ENCODE assay signal across 15 cellular contexts in the genomic region with DNA sequence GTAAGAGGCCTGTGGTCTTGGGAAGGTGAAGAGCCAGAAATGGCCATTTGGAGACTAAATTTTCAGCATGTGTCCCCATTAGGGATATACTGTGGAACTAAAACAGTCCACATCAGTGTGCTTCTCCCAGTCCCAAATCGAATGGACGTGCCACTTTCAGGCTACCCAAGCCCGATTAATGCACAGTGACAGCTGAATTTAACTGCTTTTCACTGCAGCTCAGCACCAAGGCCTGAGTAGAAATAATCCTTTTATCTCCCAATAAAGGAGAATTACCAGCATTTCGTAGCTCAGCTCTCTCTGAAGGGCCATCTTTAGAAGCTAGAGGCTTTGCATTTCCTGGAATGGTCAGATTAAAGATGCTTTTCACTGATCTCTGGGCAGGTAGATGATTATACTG.
A peak's percentile ranks its signal among the peaks of the same experiment; 100 is the strongest.
DNase-seq lines count a peak whose midpoint lies in the region; FAIRE-seq and TF ChIP-seq lines count a peak whose summit lies in the region.
"Had no signal": no experiment of that assay in that cellular context is flagged by ENCODE, and none has a peak within 500 bp of the region (broad histone marks: within the 10 kb centered on the region; RNA-seq: fewer than 3 reads in every experiment).

No MANE protein-coding gene starts in this region.

- H3K27ac ChIP-seq in neural progenitor cell (peak overlapping the region; percentile 72), left ventricle myocardium inferior (replicated peaks) (no peak overlapping the region)
- H3K27ac ChIP-seq: A549, HL-60 had no signal

- H3K9me3 ChIP-seq in neural progenitor cell (ENCODE audit: low read depth) (no peaks in the 10 kb centered on the region), left ventricle myocardium inferior (replicated peaks) (peaks cover 4% of the 10 kb centered on the region)
- H3K9me3 ChIP-seq: A549, Caco-2 had no signal

- TF ChIP-seq CTCF in neural progenitor cell (IDR thresholded peaks at IDR 0.05) (no peak), left ventricle myocardium inferior (IDR thresholded peaks at IDR 0.05; ENCODE audit: borderline replicate concordance) (no peak)

- H3K4me1 Mint-ChIP-seq in neural progenitor cell: peaks cover 69% of the 10 kb centered on the region
- H3K4me1 Mint-ChIP-seq: CD14-positive monocyte had no signal

- H3K9ac ChIP-seq in neural progenitor cell: no peak overlapping the region

- peaks cover 2% of the 10 kb centered on the region for H3K9me3 Mint-ChIP-seq in neural progenitor cell

- no peaks in the 10 kb centered on the region for H4K20me1 ChIP-seq in neural progenitor cell (ENCODE audit: low read depth)

- H3K4me1 ChIP-seq in neural progenitor cell (peaks cover 41% of the 10 kb centered on the region), left ventricle myocardium inferior (no peaks in the 10 kb centered on the region)

- H3K79me2 ChIP-seq in neural progenitor cell (ENCODE audit: low read depth): no peaks in the 10 kb centered on the region

- H3K27ac Mint-ChIP-seq in neural progenitor cell: peak overlapping the region; percentile 72
- H3K27ac Mint-ChIP-seq: CD14-positive monocyte; CD8-positive, alpha-beta T cell; GM23338 had no signal

- peaks cover 23% of the 10 kb centered on the region for H3F3A ChIP-seq in neural progenitor cell (ENCODE audit: low read depth)

- peak overlapping the region; percentile 15 for H3K4me3 ChIP-seq in neural progenitor cell
- H3K4me3 ChIP-seq in left ventricle myocardium inferior: no peak overlapping the region
- H3K4me3 ChIP-seq: A549, GM23338 had no signal

- H3K36me3 ChIP-seq in neural progenitor cell (no peaks in the 10 kb centered on the region), left ventricle myocardium inferior (no peaks in the 10 kb centered on the region)

- H2AFZ ChIP-seq in neural progenitor cell (replicated peaks): no peak overlapping the region
- H2AFZ ChIP-seq: GM23338 had no signal

- H3K27me3 Mint-ChIP-seq in neural progenitor cell (ENCODE audit: insufficient read depth, low read depth): peaks cover 2% of the 10 kb centered on the region

- no peak for FAIRE-seq in frontal cortex (lab: Jason Lieb, UNC)
- FAIRE-seq: A549 had no signal

- no peak overlapping the region for H3K4me3 Mint-ChIP-seq in neural progenitor cell
- H3K4me3 Mint-ChIP-seq: CD14-positive monocyte; CD8-positive, alpha-beta T cell; GM23338 had no signal

- intact Hi-C loops in left ventricle myocardium inferior (cut with micrococcal nuclease): no loop called here

- H3K36me3 Mint-ChIP-seq in neural progenitor cell: no peaks in the 10 kb centered on the region
- H3K36me3 Mint-ChIP-seq: CD14-positive monocyte; CD8-positive, alpha-beta T cell had no signal

- DNase-seq in NCI-H82 treated with DMSO at 0.1 percent for 48 hours (lab: John Stamatoyannopoulos, UW; ENCODE audit: unreplicated experiment) (peak; percentile 91), ecto neural progenitor cell (ENCODE audit: low spot score) (peak; percentile 58), neural progenitor cell (ENCODE audit: low spot score) (peak; percentile 79), frontal cortex (ENCODE audit: low spot score in 2 of 2) (no peak), left ventricle myocardium inferior (no peak), medulla oblongata (ENCODE audit: extremely low spot score) (no peak), NCI-H1105 treated with DMSO at 0.1 percent for 48 hours (lab: John Stamatoyannopoulos, UW) (no peak)
- DNase-seq: Caco-2; CD8-positive, alpha-beta T cell; DMS53; H7 had no signal

- peak overlapping the region; percentile 51 for H3K4me2 ChIP-seq in neural progenitor cell
- H3K4me2 ChIP-seq: A549, GM23338 had no signal

- H3K27me3 ChIP-seq in neural progenitor cell (no peaks in the 10 kb centered on the region), left ventricle myocardium inferior (ENCODE audit: low read depth) (peaks cover 23% of the 10 kb centered on the region)

Comparison
In these comparisons a context has a peak if more than half of its experiments do, and no peak if none do; other contexts are left out.
1. DNase-seq: peak in NCI-H82 treated with DMSO at 0.1 percent for 48 hours (single experiment), ecto neural progenitor cell (single experiment) and neural progenitor cell (single experiment); none in frontal cortex (0 of 2), left ventricle myocardium inferior (single experiment), medulla oblongata (single experiment) and NCI-H1105 treated with DMSO at 0.1 percent for 48 hours (single experiment).